ENCODE assay signal across 3 cellular contexts in genomic region chr6:168319279-168320051, GRCh38.
TF ChIP-seq lines count a peak whose summit lies in the region.

DACT2 (minus strand) TSS chr6:168319777; CDS start chr6:168319633, 144 bp downstream.

TF ChIP-seq in endothelial cell of umbilical vein, 7 proteins besides CTCF, POLR2A, EP300 and RAD21:
- TF ChIP-seq EZH2 (IDR thresholded peaks at IDR 0.05; ENCODE audit: borderline replicate concordance, low read depth, low read length, severe bottlenecking), result peak; percentile 55
- TF ChIP-seq JUN (IDR thresholded peaks at IDR 0.05; ENCODE audit: borderline replicate concordance, insufficient read depth, insufficient read length, low read depth), result no peak
- no peak for TF ChIP-seq MYC (IDR thresholded peaks at IDR 0.05; ENCODE audit: low read depth, low read length)
- no peak for TF ChIP-seq FOS (IDR thresholded peaks at IDR 0.05; ENCODE audit: borderline replicate concordance, insufficient read depth, low read length)

TF ChIP-seq in HepG2, 621 proteins besides CTCF, POLR2A, EP300 and RAD21 (continues in another document):
- TF ChIP-seq HMGXB3 (CRISPR knock-in tag; IDR thresholded peaks at IDR 0.05; ENCODE audit: borderline replicate concordance) (no peak), PHF8 (CRISPR knock-in tag; IDR thresholded peaks at IDR 0.05) (no peak), ZNF646 (CRISPR knock-in tag; IDR thresholded peaks at IDR 0.05) (no peak), ZNF446 (CRISPR knock-in tag; IDR thresholded peaks at IDR 0.05) (no peak), BHLHE40 (IDR thresholded peaks at IDR 0.05; ENCODE audit: low read length) (no peak), ZNF709 (CRISPR knock-in tag; IDR thresholded peaks at IDR 0.05) (no peak), ZNF589 (CRISPR knock-in tag; conservative IDR thresholded peaks at IDR 0.05) (no peak), HDAC6 (IDR thresholded peaks at IDR 0.05; ENCODE audit: low read depth, low read length) (no peak), ZNF496 (CRISPR knock-in tag; IDR thresholded peaks at IDR 0.05; ENCODE audit: insufficient replicate concordance) (no peak), ZNF691 (CRISPR knock-in tag; IDR thresholded peaks at IDR 0.05; ENCODE audit: borderline replicate concordance, low read depth) (no peak), ZNF639 (CRISPR knock-in tag; conservative IDR thresholded peaks at IDR 0.05) (no peak), ZNF264 (CRISPR knock-in tag; IDR thresholded peaks at IDR 0.05) (no peak)

TF ChIP-seq in HEK293T, 16 proteins besides CTCF, POLR2A, EP300 and RAD21:
- no peak for TF ChIP-seq PKNOX1 (IDR thresholded peaks at IDR 0.05)
- no peak for TF ChIP-seq FOXA1 (IDR thresholded peaks at IDR 0.05)
- no peak for TF ChIP-seq CTBP1 (IDR thresholded peaks at IDR 0.05; ENCODE audit: borderline replicate concordance)
- no peak for TF ChIP-seq TARDBP (IDR thresholded peaks at IDR 0.05)
- no peak for TF ChIP-seq ELF4 (IDR thresholded peaks at IDR 0.05)
- TF ChIP-seq ARNT (IDR thresholded peaks at IDR 0.05), result no peak
- no peak for TF ChIP-seq FOXK2 (IDR thresholded peaks at IDR 0.05)
- TF ChIP-seq HDGF (IDR thresholded peaks at IDR 0.05; ENCODE audit: borderline replicate concordance), result no peak
